ENCODE assay signal across 20 cellular contexts in genomic region chr7:123714296-123715080, GRCh38. TPM values are rescaled to one million over a fixed set of nuclear protein-coding genes. Genes with fewer than 3 reads are reported as not detected.
A peak's percentile ranks its signal among the peaks of the same experiment; 100 is the strongest.
DNase-seq lines count a peak whose midpoint lies in the region; ATAC-seq and TF ChIP-seq lines count a peak whose summit lies in the region.
"Had no signal": no experiment of that assay in that cellular context is flagged by ENCODE, and none has a peak within 500 bp of the region (broad histone marks: within the 10 kb centered on the region; RNA-seq: fewer than 3 reads in every experiment).

No MANE protein-coding gene starts in this region.

- no peak overlapping the region for H4K5ac ChIP-seq in IMR-90 (ENCODE audit: low read depth, low read length)

- no peak overlapping the region for H3K4ac ChIP-seq in IMR-90 (ENCODE audit: low read depth, low read length)

- H3K4me3 ChIP-seq in AG10803 (ENCODE audit: low read length) (no peak overlapping the region), IMR-90 (ENCODE audit: insufficient read depth, low read depth, low read length) (no peak overlapping the region), mesodermal cell (ENCODE audit: extremely low read depth, insufficient read depth, low read length, poor library complexity, severe bottlenecking) (no peak overlapping the region), left ventricle myocardium inferior (no peak overlapping the region)
- H3K4me3 ChIP-seq: sigmoid colon had no signal

- H3K9me3 ChIP-seq in IMR-90 (ENCODE audit: control insufficient read depth, insufficient read depth, low read length) (no peaks in the 10 kb centered on the region), mesodermal cell (ENCODE audit: control insufficient read depth, low read length) (no peaks in the 10 kb centered on the region), left ventricle myocardium inferior (replicated peaks) (no peaks in the 10 kb centered on the region)
- H3K9me3 ChIP-seq: Caco-2, sigmoid colon had no signal

- no peak for TF ChIP-seq POLR2A in IMR-90 (IDR thresholded peaks at IDR 0.05; ENCODE audit: low read depth, low read length)

- H3K27me3 ChIP-seq in IMR-90 (ENCODE audit: control insufficient read depth, insufficient read depth, low read length) (no peaks in the 10 kb centered on the region), left ventricle myocardium inferior (ENCODE audit: low read depth) (no peaks in the 10 kb centered on the region)
- H3K27me3 ChIP-seq: sigmoid colon had no signal

- H2BK120ac ChIP-seq in IMR-90 (ENCODE audit: low read depth, low read length) = no peak overlapping the region

- H3K27ac ChIP-seq in IMR-90 (ENCODE audit: insufficient read depth, low read length) (no peak overlapping the region), mesodermal cell (ENCODE audit: low read depth, low read length, severe bottlenecking) (peak overlapping the region; percentile 13), left ventricle myocardium inferior (replicated peaks) (no peak overlapping the region)
- H3K27ac ChIP-seq: sigmoid colon had no signal

- no TSS peak for BruUV-seq in IMR-90 (replicated peaks; lab: Mats Ljungman, UMichigan)

- H3K79me1 ChIP-seq in IMR-90 (ENCODE audit: low read depth in 1 of 2, low read length in 2 of 2) = peaks cover 18 to 56% of the 10 kb centered on the region in 2 experiments

- no peak overlapping the region for H3K23ac ChIP-seq in IMR-90 (ENCODE audit: low read depth, low read length)

- H2BK5ac ChIP-seq in IMR-90 (ENCODE audit: low read depth, low read length, poor library complexity, severe bottlenecking) = no peak overlapping the region

- H4K91ac ChIP-seq in IMR-90 (ENCODE audit: insufficient read depth, low read depth, low read length) = no peak overlapping the region

- H2AK5ac ChIP-seq in IMR-90 (ENCODE audit: low read depth, low read length) = no peak overlapping the region

- H3K4me2 ChIP-seq in IMR-90 (ENCODE audit: low read depth, low read length) = peak overlapping the region; percentile 31; the same call in 1 of the 2 replicates

- no peak overlapping the region for H2BK20ac ChIP-seq in IMR-90 (ENCODE audit: low read depth, low read length)

- POLR2A ChIA-PET in IMR-90 (lab: Charles Lee; ENCODE audit: unreplicated experiment) = no interaction called here

- H3K4me1 ChIP-seq in IMR-90 (ENCODE audit: control insufficient read depth, insufficient read depth, low read length) (peaks cover 16% of the 10 kb centered on the region), mesodermal cell (ENCODE audit: control insufficient read depth, insufficient read depth, low read length, poor library complexity, severe bottlenecking) (peaks cover 33% of the 10 kb centered on the region), left ventricle myocardium inferior (peaks cover 77% of the 10 kb centered on the region)

- dilution Hi-C loops in IMR-90 (cut with HindIII; ENCODE audit: low sequenced_read_pairs, unreplicated experiment) = no loop called here

- no peak overlapping the region for H3K18ac ChIP-seq in IMR-90 (ENCODE audit: low read depth, low read length)

- peak; percentile 9 for DNase-seq in AG10803 (ENCODE audit: low read depth)
- DNase-seq in IMR-90 = peak; percentile 24
- DNase-seq in astrocyte of the hippocampus (ENCODE audit: low read depth, low spot score) = peak; percentile 29
- DNase-seq in SKM-1 (lab: John Stamatoyannopoulos, UW; ENCODE audit: unreplicated experiment) = no peak
- no peak for DNase-seq in left ventricle myocardium inferior
- DNase-seq: activated CD4-positive, CD25-positive, alpha-beta regulatory T cell; Caco-2; foreskin melanocyte; midbrain; NCI-H2029 treated with DMSO at 0.1 percent for 48 hours; NCI-H524 treated with DMSO at 0.1 percent for 48 hours; Right ventricle myocardium superior; sigmoid colon; stimulated activated CD4-positive, alpha-beta T cell treated with anti-CD3 and anti-CD28 coated beads, Interleukin-2, amount 100 ng/mL, for 48 hours; T-helper 2 cell had no signal

- no peak for TF ChIP-seq CTCF in AG10803 (conservative IDR thresholded peaks at IDR 0.05; ENCODE audit: low read length)
- TF ChIP-seq CTCF in IMR-90 (conservative IDR thresholded peaks at IDR 0.05; ENCODE audit: low read depth, low read length) = no peak
- TF ChIP-seq CTCF in left ventricle myocardium inferior (IDR thresholded peaks at IDR 0.05; ENCODE audit: borderline replicate concordance) = no peak

- H3K14ac ChIP-seq in IMR-90 (replicated peaks; ENCODE audit: low read depth, low read length) = no peak overlapping the region

- no peak overlapping the region for H2AK9ac ChIP-seq in IMR-90 (replicated peaks; ENCODE audit: low read depth, low read length, poor library complexity)

- TF ChIP-seq RAD21 in IMR-90 (IDR thresholded peaks at IDR 0.05; ENCODE audit: low read length) = no peak

- H4K8ac ChIP-seq in IMR-90 (ENCODE audit: low read depth in 2 of 2, low read length in 2 of 2) = no peak overlapping the region

- H3K56ac ChIP-seq in IMR-90 (ENCODE audit: extremely low read depth, insufficient read depth, low read length) = no peak overlapping the region

- H3K9ac ChIP-seq in IMR-90 (ENCODE audit: low read depth, low read length) = no peak overlapping the region

- CTCF ChIA-PET in IMR-90 (lab: Yijun Ruan, JAX) = no interaction called here

- no peak overlapping the region for H2AFZ ChIP-seq in IMR-90 (replicated peaks; ENCODE audit: low read length, poor library complexity)

- H2BK15ac ChIP-seq in IMR-90 (ENCODE audit: low read depth, low read length) = no peak overlapping the region

- peaks cover 37% of the 10 kb centered on the region; the same call in 1 of the 2 replicates for H4K20me1 ChIP-seq in IMR-90 (ENCODE audit: insufficient read depth, low read length)

- ATAC-seq in IMR-90 (ENCODE audit: low read depth) (no peak), GM21526 (IDR thresholded peaks at IDR 0.05; ENCODE audit: low FRiP score, unreplicated experiment) (no peak), SK-N-SH treated with all-trans-retinoic acid at 6 μM for 48 hours (no peak)

- in situ Hi-C loops in IMR-90 (cut with MboI; ENCODE audit: low sequenced_read_pairs) = no loop called here

- H3K36me3 ChIP-seq in IMR-90 (ENCODE audit: control insufficient read depth, insufficient read depth, low read length) (no peaks in the 10 kb centered on the region), mesodermal cell (ENCODE audit: control insufficient read depth, insufficient read depth, low read length) (no peaks in the 10 kb centered on the region), left ventricle myocardium inferior (no peaks in the 10 kb centered on the region)
- H3K36me3 ChIP-seq: sigmoid colon had no signal

- intact Hi-C loops in IMR-90 (cut with micrococcal nuclease) (no loop called here), left ventricle myocardium inferior (cut with micrococcal nuclease) (no loop called here)

- no CpG with 5 or more reads among the region's 3 CpGs for WGBS in IMR-90 (ENCODE audit: extremely low coverage in 2 of 2, insufficient read length in 1 of 2), 2 experiments
- 100% methylated on average over 1 of the region's 3 CpGs; no CpG with 5 or more reads in 1 of the 2 experiments for WGBS in mesodermal cell (ENCODE audit: insufficient coverage in 2 of 2), 2 experiments

- peaks cover 16% of the 10 kb centered on the region for H3K9me1 ChIP-seq in IMR-90 (ENCODE audit: insufficient read depth, low read length)

TF ChIP-seq in IMR-90, 13 proteins besides CTCF, POLR2A, EP300 and RAD21 (continues in another document):
- TF ChIP-seq MAZ (IDR thresholded peaks at IDR 0.05; ENCODE audit: borderline replicate concordance, low read depth, low read length) (no peak), RCOR1 (IDR thresholded peaks at IDR 0.05; ENCODE audit: insufficient replicate concordance, low read length) (no peak), FOS (IDR thresholded peaks at IDR 0.05; ENCODE audit: low read depth, low read length) (no peak), RFX5 (IDR thresholded peaks at IDR 0.05; ENCODE audit: low read depth, low read length) (no peak), USF2 (IDR thresholded peaks at IDR 0.05; ENCODE audit: low read depth, low read length) (no peak), CHD1 (IDR thresholded peaks at IDR 0.05; ENCODE audit: low read depth, low read length) (no peak)

TF ChIP-seq in SK-N-SH treated with all-trans-retinoic acid at 6 μM for 48 hours, 23 proteins besides CTCF, POLR2A, EP300 and RAD21:
- TF ChIP-seq, protein P1, sequence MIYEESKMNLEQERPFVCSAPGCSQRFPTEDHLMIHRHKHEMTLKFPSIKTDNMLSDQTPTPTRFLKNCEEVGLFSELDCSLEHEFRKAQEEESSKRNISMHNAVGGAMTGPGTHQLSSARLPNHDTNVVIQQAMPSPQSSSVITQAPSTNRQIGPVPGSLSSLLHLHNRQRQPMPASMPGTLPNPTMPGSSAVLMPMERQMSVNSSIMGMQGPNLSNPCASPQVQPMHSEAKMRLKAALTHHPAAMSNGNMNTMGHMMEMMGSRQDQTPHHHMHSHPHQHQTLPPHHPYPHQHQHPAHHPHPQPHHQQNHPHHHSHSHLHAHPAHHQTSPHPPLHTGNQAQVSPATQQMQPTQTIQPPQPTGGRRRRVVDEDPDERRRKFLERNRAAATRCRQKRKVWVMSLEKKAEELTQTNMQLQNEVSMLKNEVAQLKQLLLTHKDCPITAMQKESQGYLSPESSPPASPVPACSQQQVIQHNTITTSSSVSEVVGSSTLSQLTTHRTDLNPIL (CRISPR knock-in tag; IDR thresholded peaks at IDR 0.05; ENCODE audit: low read depth) = no peak

RNA-seq across cellular contexts. Expression of gene WASL, which starts 34.3 kb away (rescaled TPM):
- total RNA-seq in IMR-90 (2012; rRNA removed) = 2.3 and 5.3 TPM in 2 replicates
- polyA plus RNA-seq in IMR-90 (2012; rRNA removed) = 7.4 and 7.9 TPM in 2 replicates
- polyA plus RNA-seq in IMR-90 (2012; cell fraction: cytosol; rRNA removed) = 2.1 and 5.6 TPM in 2 replicates
- polyA plus RNA-seq in IMR-90 (2012; cell fraction: nucleus; rRNA removed; ENCODE audit: low replicate concordance) = 3.5 and 7.3 TPM in 2 replicates
- polyA plus RNA-seq in mesodermal cell (2013, experiment 1 of 2) = 37.4 TPM
- 40.0 TPM for polyA plus RNA-seq in mesodermal cell (2013, experiment 2 of 2)
- total RNA-seq in left ventricle myocardium inferior = 27.5 TPM

RNA-seq across cellular contexts. Expression of gene LMOD2, which starts 58.8 kb away (rescaled TPM):
- not detected in 2 replicates for total RNA-seq in IMR-90 (2012; rRNA removed)
- polyA plus RNA-seq in IMR-90 (2012; rRNA removed) = not detected in 2 replicates
- not detected in 2 replicates for polyA plus RNA-seq in IMR-90 (2012; cell fraction: cytosol; rRNA removed)
- polyA plus RNA-seq in IMR-90 (2012; cell fraction: nucleus; rRNA removed; ENCODE audit: low replicate concordance) = not detected in 2 replicates
- polyA plus RNA-seq in mesodermal cell (2013, experiment 1 of 2) = 0.41 TPM
- 0.20 TPM for polyA plus RNA-seq in mesodermal cell (2013, experiment 2 of 2)
- 888 TPM for total RNA-seq in left ventricle myocardium inferior
- total RNA-seq: Caco-2, omental fat pad, sigmoid colon, subcutaneous adipose tissue had no signal

Comparison
In these comparisons a context has a peak if more than half of its experiments do, and no peak if none do; other contexts are left out.
1. DNase-seq: peak in AG10803 (single experiment), IMR-90 (single experiment) and astrocyte of the hippocampus (single experiment); none in SKM-1 (single experiment) and left ventricle myocardium inferior (single experiment).
2. RNA of gene LMOD2, which starts 58.8 kb away (total RNA-seq): 888 TPM in left ventricle myocardium inferior (single experiment); not detected in IMR-90; every median in the first group is over 100 times any median in the second.